8 cellular contexts compared by ENCODE assay signal in genomic region chr19:4967738-4968461, GRCh38. TPM values are rescaled to one million over a fixed set of nuclear protein-coding genes. Genes with fewer than 3 reads are reported as not detected.
A peak's percentile ranks its signal among the peaks of the same experiment; 100 is the strongest.
DNase-seq lines count a peak whose midpoint lies in the region; ATAC-seq and TF ChIP-seq lines count a peak whose summit lies in the region.

No MANE protein-coding gene starts in this region.

- no peaks in the 10 kb centered on the region for H3K27me3 Mint-ChIP-seq in stimulated activated memory B cell treated with anti-CD40 and anti-IgM and Interleukin-4, amounts not matched to agents 10 μg/mL and 1 μg/mL and 100 μg/mL, for 72 hours

- H3K4me3 Mint-ChIP-seq in stimulated activated memory B cell treated with anti-CD40 and anti-IgM and Interleukin-4, amounts not matched to agents 10 μg/mL and 1 μg/mL and 100 μg/mL, for 72 hours = peak overlapping the region; percentile 81

- no peaks in the 10 kb centered on the region for H3K27me3 ChIP-seq in foreskin keratinocyte

- H3K27ac ChIP-seq in foreskin keratinocyte = no peak overlapping the region

- H3K9me3 Mint-ChIP-seq in stimulated activated memory B cell treated with anti-CD40 and anti-IgM and Interleukin-4, amounts not matched to agents 10 μg/mL and 1 μg/mL and 100 μg/mL, for 72 hours = no peaks in the 10 kb centered on the region

- peak overlapping the region; percentile 83 for H3K27ac Mint-ChIP-seq in stimulated activated memory B cell treated with anti-CD40 and anti-IgM and Interleukin-4, amounts not matched to agents 10 μg/mL and 1 μg/mL and 100 μg/mL, for 72 hours

- TF ChIP-seq CTCF in foreskin keratinocyte (conservative IDR thresholded peaks at IDR 0.05) = no peak

- H3K4me1 ChIP-seq in foreskin keratinocyte = no peaks in the 10 kb centered on the region

- ATAC-seq in stimulated activated memory B cell treated with anti-CD40 and anti-IgM and Interleukin-4, amounts not matched to agents 10 μg/mL and 1 μg/mL and 100 μg/mL, for 72 hours = no peak
- ATAC-seq in foreskin keratinocyte = no peak

- H3K36me3 Mint-ChIP-seq in stimulated activated memory B cell treated with anti-CD40 and anti-IgM and Interleukin-4, amounts not matched to agents 10 μg/mL and 1 μg/mL and 100 μg/mL, for 72 hours = peaks cover 6% of the 10 kb centered on the region

- peak; percentile 57 for DNase-seq in NCI-H82 (lab: John Stamatoyannopoulos, UW)
- no peak for DNase-seq in NCI-H82 treated with DMSO at 0.1 percent for 48 hours (lab: John Stamatoyannopoulos, UW; ENCODE audit: unreplicated experiment)
- peak; percentile 64 for DNase-seq in RPMI7951 (ENCODE audit: low read depth)
- DNase-seq in fibroblast of peridontal ligament (ENCODE audit: extremely low read depth) = peak; percentile 56
- no peak for DNase-seq in Ammon's horn (ENCODE audit: low spot score)
- no peak for DNase-seq in foreskin keratinocyte
- no peak for DNase-seq in activated CD4-positive, CD25-positive, alpha-beta regulatory T cell (lab: John Stamatoyannopoulos, UW)

- peaks cover 40% of the 10 kb centered on the region for H3K4me1 Mint-ChIP-seq in stimulated activated memory B cell treated with anti-CD40 and anti-IgM and Interleukin-4, amounts not matched to agents 10 μg/mL and 1 μg/mL and 100 μg/mL, for 72 hours

RNA-seq across cellular contexts. Expression of gene KDM4B, which starts 1.0 kb away (rescaled TPM):
- 6.2 and 6.8 TPM in 2 replicates for total RNA-seq in RPMI7951 (2014; rRNA removed; shearing (Covaris generic))
- total RNA-seq in foreskin keratinocyte = 7.2 and 7.3 TPM in 2 replicates
- 3.1 TPM in 2 replicates for polyA plus RNA-seq in foreskin keratinocyte

RNA-seq across cellular contexts. Expression of gene UHRF1, which starts 58.6 kb away (rescaled TPM):
- total RNA-seq in RPMI7951 (2014; rRNA removed; shearing (Covaris generic)) = 37.6 and 37.7 TPM in 2 replicates
- total RNA-seq in foreskin keratinocyte = 75.9 and 89.2 TPM in 2 replicates
- polyA plus RNA-seq in foreskin keratinocyte = 33.8 and 37.4 TPM in 2 replicates

Comparison
In these comparisons a context has a peak if more than half of its experiments do, and no peak if none do; other contexts are left out.
1. DNase-seq: peak in NCI-H82 (single experiment), RPMI7951 (single experiment) and fibroblast of peridontal ligament (single experiment); none in NCI-H82 treated with DMSO at 0.1 percent for 48 hours (single experiment), Ammon's horn (single experiment), foreskin keratinocyte (0 of 2) and activated CD4-positive, CD25-positive, alpha-beta regulatory T cell (0 of 4).